In genomic region chr5:132776932-132777208, GRCh38 we compare ENCODE assay signal across 8 cellular contexts. TPM values are rescaled to one million over a fixed set of nuclear protein-coding genes. Genes with fewer than 3 reads are reported as not detected.
DNase-seq lines count a peak whose midpoint lies in the region; ATAC-seq and TF ChIP-seq lines count a peak whose summit lies in the region.

No MANE protein-coding gene starts in this region.

- POLR2A ChIA-PET in PC-3 (lab: Charles Lee; ENCODE audit: unreplicated experiment): interaction anchor here (0.7 kb wide), 1 partner anchor 647 kb away, joined by 4 read pairs; no protein-coding TSS in a partner anchor

- H3K27ac ChIP-seq in PC-3 (ENCODE audit: low read length) (no peak overlapping the region), fibroblast of lung (ENCODE audit: insufficient read depth, low read length) (peak overlapping the region; percentile 29)

- intact Hi-C loops in PC-3 (cut with micrococcal nuclease): loop anchor here (5.0 kb wide), 1 partner anchor 45 kb away; no protein-coding TSS in a partner anchor

- no peaks in the 10 kb centered on the region for H3K9me3 ChIP-seq in PC-3 (ENCODE audit: low read length)
- H3K9me3 ChIP-seq in fibroblast of lung (ENCODE audit: control insufficient read depth, insufficient read depth, low read depth, low read length): no peaks in the 10 kb centered on the region

- CTCF ChIA-PET in PC-3 (lab: Charles Lee): no interaction called here

- H3K79me2 ChIP-seq in PC-3 (ENCODE audit: low read length) (peaks cover 35% of the 10 kb centered on the region), fibroblast of lung (ENCODE audit: control insufficient read depth, insufficient read depth, low read length) (peaks cover 34% of the 10 kb centered on the region)

- TF ChIP-seq CTCF in GM12864 (IDR thresholded peaks at IDR 0.05; ENCODE audit: low read depth, low read length, missing control alignments) (no peak), PC-3 (conservative IDR thresholded peaks at IDR 0.05; ENCODE audit: low read depth, low read length) (no peak), fibroblast of lung (conservative IDR thresholded peaks at IDR 0.05 in 1 of 2, IDR thresholded peaks at IDR 0.05 in 1 of 2; ENCODE audit: low read depth in 1 of 2, low read length in 2 of 2) (no peak), retinal pigment epithelial cell (conservative IDR thresholded peaks at IDR 0.05; ENCODE audit: low read depth, low read length) (no peak)

- H3K4me2 ChIP-seq in PC-3 (ENCODE audit: low read length) (peak overlapping the region; percentile 98), fibroblast of lung (ENCODE audit: extremely low read depth, insufficient read depth, low read length) (peak overlapping the region; percentile 86)

- H3K9ac ChIP-seq in PC-3 (ENCODE audit: low read length): peak overlapping the region; percentile 51; the same call in 1 of the 2 replicates
- H3K9ac ChIP-seq in fibroblast of lung (ENCODE audit: insufficient read depth, low read length): peak overlapping the region; percentile 69

- peaks cover 15% of the 10 kb centered on the region for H3K4me1 ChIP-seq in PC-3 (ENCODE audit: insufficient read depth, low read length)
- peaks cover 18% of the 10 kb centered on the region for H3K4me1 ChIP-seq in fibroblast of lung (ENCODE audit: control insufficient read depth, extremely low read depth, insufficient read depth, low read length)

- H2AFZ ChIP-seq in PC-3 (ENCODE audit: low read length): peak overlapping the region; percentile 78; the same call in 1 of the 2 replicates
- H2AFZ ChIP-seq in fibroblast of lung (ENCODE audit: low read length): no peak overlapping the region

- no TSS peak for BruUV-seq in PC-3 (replicated peaks; lab: Mats Ljungman, UMichigan)

- no peaks in the 10 kb centered on the region for H3F3A ChIP-seq in PC-3 (ENCODE audit: low read length, unreplicated experiment)

- no peak for DNase-seq in GM12864 (ENCODE audit: low read depth)
- no peak for DNase-seq in PC-3
- DNase-seq in fibroblast of lung (ENCODE audit: low read depth in 2 of 2): no peak
- DNase-seq in retinal pigment epithelial cell (ENCODE audit: low read depth): no peak
- DNase-seq in NCI-H1930 (lab: John Stamatoyannopoulos, UW): no peak
- no peak for DNase-seq in NOMO-1 treated with DMSO at 0.1 percent for 48 hours (lab: John Stamatoyannopoulos, UW; ENCODE audit: unreplicated experiment)

- no peaks in the 10 kb centered on the region for H3K9me2 ChIP-seq in PC-3 (replicated peaks; ENCODE audit: low read length)

- H3K36me3 ChIP-seq in PC-3 (ENCODE audit: low read depth, low read length) (no peaks in the 10 kb centered on the region), fibroblast of lung (ENCODE audit: control insufficient read depth, insufficient read depth, low read length) (no peaks in the 10 kb centered on the region)

- ATAC-seq in PC-3 (no peak), GM21447 (IDR thresholded peaks at IDR 0.05; ENCODE audit: unreplicated experiment) (no peak)
- ATAC-seq in activated CD4-positive, CD25-positive, alpha-beta regulatory T cell treated with anti-CD3 and anti-CD28 coated beads, Interleukin-2, amount 50 U/mL, for 24 hours: no peak

- H4K20me1 ChIP-seq in PC-3 (ENCODE audit: low read length) (no peaks in the 10 kb centered on the region), fibroblast of lung (ENCODE audit: control insufficient read depth, extremely low read depth, insufficient read depth, low read length) (no peaks in the 10 kb centered on the region)

- H3K4me3 ChIP-seq in GM12864 (ENCODE audit: low read depth, low read length) (peak overlapping the region; percentile 65), PC-3 (ENCODE audit: low read length) (peak overlapping the region; percentile 75), fibroblast of lung (replicated peaks in 1 of 4; ENCODE audit: control extremely low read depth in 1 of 4, insufficient read depth in 1 of 4, low read depth in 3 of 4, low read length in 4 of 4) (peak overlapping the region in 3 of 4 experiments; percentile 69 to 78 (median 73)), retinal pigment epithelial cell (ENCODE audit: low read length) (peak overlapping the region; percentile 84)

- H3K27me3 ChIP-seq in PC-3 (ENCODE audit: low read length): no peaks in the 10 kb centered on the region
- H3K27me3 ChIP-seq in fibroblast of lung (ENCODE audit: control insufficient read depth, insufficient read depth, low read length): no peaks in the 10 kb centered on the region

RNA-seq across cellular contexts. Expression of gene SEPTIN8, which starts 0.2 kb away (rescaled TPM):
- total RNA-seq in PC-3 (2014; rRNA removed): 21.9 and 29.4 TPM in 2 replicates
- total RNA-seq in fibroblast of lung: 50.3 and 64.2 TPM in 2 replicates
- 62.1 and 71.1 TPM in 2 replicates for polyA plus RNA-seq in fibroblast of lung
- polyA plus RNA-seq in fibroblast of lung (2012): 46.2 and 52.5 TPM in 2 replicates
- 38.9 and 78.1 TPM in 2 replicates for polyA minus RNA-seq in fibroblast of lung (ENCODE audit: low replicate concordance)

RNA-seq across cellular contexts. Expression of gene CCNI2, which starts 29.6 kb away (rescaled TPM):
- total RNA-seq in PC-3 (2014; rRNA removed) (not detected in 2 replicates), fibroblast of lung (under 0.01 TPM in 1 of 2 replicates, not detected in the other)
- polyA plus RNA-seq in fibroblast of lung: not detected in 2 replicates
- polyA plus RNA-seq in fibroblast of lung (2012): 0.89 and 0.99 TPM in 2 replicates
- polyA minus RNA-seq in fibroblast of lung (ENCODE audit: low replicate concordance): not detected in 2 replicates

RNA-seq across cellular contexts. Expression of gene SOWAHA, which starts 36.2 kb away (rescaled TPM):
- total RNA-seq in PC-3 (2014; rRNA removed) (0.04 TPM in 1 of 2 replicates, not detected in the other), fibroblast of lung (0.17 and 0.26 TPM in 2 replicates)
- polyA plus RNA-seq in fibroblast of lung: 0.02 and 0.03 TPM in 2 replicates
- polyA plus RNA-seq in fibroblast of lung (2012): not detected in 2 replicates
- polyA minus RNA-seq in fibroblast of lung (ENCODE audit: low replicate concordance): not detected in 2 replicates

RNA-seq across cellular contexts. Expression of gene KIF3A, which starts 39.5 kb away (rescaled TPM):
- 5.7 and 9.5 TPM in 2 replicates for total RNA-seq in PC-3 (2014; rRNA removed)
- total RNA-seq in fibroblast of lung: 10.5 and 11.2 TPM in 2 replicates
- 7.3 and 8.8 TPM in 2 replicates for polyA plus RNA-seq in fibroblast of lung
- 5.8 and 6.3 TPM in 2 replicates for polyA plus RNA-seq in fibroblast of lung (2012)
- 1.1 and 1.3 TPM in 2 replicates for polyA minus RNA-seq in fibroblast of lung (ENCODE audit: low replicate concordance)

RNA-seq across cellular contexts. Expression of gene SHROOM1, which starts 53.6 kb away (rescaled TPM):
- total RNA-seq in PC-3 (2014; rRNA removed): 13.6 and 15.7 TPM in 2 replicates
- 4.1 and 6.1 TPM in 2 replicates for total RNA-seq in fibroblast of lung
- 2.9 and 6.2 TPM in 2 replicates for polyA plus RNA-seq in fibroblast of lung
- polyA plus RNA-seq in fibroblast of lung (2012): 5.4 and 6.7 TPM in 2 replicates
- 4.2 and 6.3 TPM in 2 replicates for polyA minus RNA-seq in fibroblast of lung (ENCODE audit: low replicate concordance)
